1 cellular context compared by ENCODE assay signal in genomic region chr12:69585189-69586062, GRCh38.
A peak's percentile ranks its signal among the peaks of the same experiment; 100 is the strongest.
TF ChIP-seq lines count a peak whose summit lies in the region.

Gene CCT2, plus strand, starts transcription at chr12:69585459. Its CDS starts 63 bp downstream, at chr12:69585522.

TF ChIP-seq in K562, 482 proteins besides CTCF, POLR2A, EP300 and RAD21 (continued from another document and continues in another):
- TF ChIP-seq REST (CRISPR knock-in tag; IDR thresholded peaks at IDR 0.05; ENCODE audit: low read depth) (0 out of 2 replicates have a peak, but pooled peaks have one; percentile 57), ZNF174 (CRISPR knock-in tag; IDR thresholded peaks at IDR 0.05) (no peak), RNF219 (CRISPR knock-in tag; IDR thresholded peaks at IDR 0.05) (no peak), STAG1 (CRISPR knock-in tag; IDR thresholded peaks at IDR 0.05; ENCODE audit: borderline replicate concordance) (peak; percentile 23; the same call in 1 of the 2 replicates), ELK1 (CRISPR knock-in tag; IDR thresholded peaks at IDR 0.05) (no peak), RFX1 (IDR thresholded peaks at IDR 0.05) (peak; percentile 90), TGIF2 (CRISPR knock-in tag; IDR thresholded peaks at IDR 0.05) (no peak), ZNF143 (CRISPR knock-in tag; IDR thresholded peaks at IDR 0.05) (no peak), ARID1B (IDR thresholded peaks at IDR 0.05) (no peak), ID3 (CRISPR knock-in tag; IDR thresholded peaks at IDR 0.05) (no peak), ID3 (tag; IDR thresholded peaks at IDR 0.05) (peak; percentile 82; the same call in 1 of the 2 replicates), SFPQ (IDR thresholded peaks at IDR 0.05; ENCODE audit: low read depth, low read length) (no peak), CBX5 (IDR thresholded peaks at IDR 0.05; ENCODE audit: borderline replicate concordance, low read depth) (no peak), CHD7 (IDR thresholded peaks at IDR 0.05; ENCODE audit: low read depth, low read length) (no peak), SAFB (IDR thresholded peaks at IDR 0.05; ENCODE audit: borderline replicate concordance, low read depth, low read length) (no peak), ARNT (IDR thresholded peaks at IDR 0.05) (0 out of 4 replicates have a peak, but pooled peaks of 1 of the 2 experiments have one; percentile 17), BACH1 (tag; IDR thresholded peaks at IDR 0.05) (no peak), KLF13 (tag; IDR thresholded peaks at IDR 0.05; ENCODE audit: borderline replicate concordance, low read depth) (peak; percentile 75; the same call in 1 of the 2 replicates), ZSCAN32 (CRISPR knock-in tag; IDR thresholded peaks at IDR 0.05) (no peak), ZNF444 (CRISPR knock-in tag; IDR thresholded peaks at IDR 0.05) (no peak), CREBBP (IDR thresholded peaks at IDR 0.05; ENCODE audit: low read depth, low read length) (no peak), SMAD3 (CRISPR knock-in tag; conservative IDR thresholded peaks at IDR 0.05) (no peak), SREBF1 (IDR thresholded peaks at IDR 0.05; ENCODE audit: borderline replicate concordance, low read depth, low read length) (no peak), SRSF1 (IDR thresholded peaks at IDR 0.05; ENCODE audit: low read depth, low read length) (no peak), TEAD1 (CRISPR knock-in tag; IDR thresholded peaks at IDR 0.05) (peak in 1 of 2 experiments; percentile 61; a peak in 1 of 4 replicates), POLR3A (IDR thresholded peaks at IDR 0.05; ENCODE audit: borderline replicate concordance, extremely low read depth, insufficient read depth, insufficient read length) (no peak), ZNF830 (CRISPR knock-in tag; IDR thresholded peaks at IDR 0.05) (0 out of 2 replicates have a peak, but pooled peaks have one; percentile 68), ZNF277 (CRISPR knock-in tag; IDR thresholded peaks at IDR 0.05; ENCODE audit: borderline replicate concordance) (no peak), ZNF583 (CRISPR knock-in tag; IDR thresholded peaks at IDR 0.05) (no peak), KLF16 (IDR thresholded peaks at IDR 0.05) (no peak), ESRRA (IDR thresholded peaks at IDR 0.05; ENCODE audit: borderline replicate concordance, low read depth) (peak; percentile 46), FOXO4 (CRISPR knock-in tag; IDR thresholded peaks at IDR 0.05) (no peak), XRCC3 (IDR thresholded peaks at IDR 0.05) (no peak), NCOR1 (IDR thresholded peaks at IDR 0.05) (no peak), NFRKB (IDR thresholded peaks at IDR 0.05; ENCODE audit: low read depth) (peak; percentile 88)
